1 cellular context compared by ENCODE assay signal in genomic region chr2:15112216-15112615, GRCh38.
TF ChIP-seq lines count a peak whose summit lies in the region.

No MANE protein-coding gene starts in this region.

TF ChIP-seq in HepG2, 621 proteins besides CTCF, POLR2A, EP300 and RAD21 (continued from another document):
- TF ChIP-seq NFAT5 (CRISPR knock-in tag; IDR thresholded peaks at IDR 0.05) (no peak), SP5 (CRISPR knock-in tag; IDR thresholded peaks at IDR 0.05; ENCODE audit: borderline replicate concordance, low read depth) (no peak)
TF ChIP-seq in HepG2: peak in this region for 1.
